In the genomic region with DNA sequence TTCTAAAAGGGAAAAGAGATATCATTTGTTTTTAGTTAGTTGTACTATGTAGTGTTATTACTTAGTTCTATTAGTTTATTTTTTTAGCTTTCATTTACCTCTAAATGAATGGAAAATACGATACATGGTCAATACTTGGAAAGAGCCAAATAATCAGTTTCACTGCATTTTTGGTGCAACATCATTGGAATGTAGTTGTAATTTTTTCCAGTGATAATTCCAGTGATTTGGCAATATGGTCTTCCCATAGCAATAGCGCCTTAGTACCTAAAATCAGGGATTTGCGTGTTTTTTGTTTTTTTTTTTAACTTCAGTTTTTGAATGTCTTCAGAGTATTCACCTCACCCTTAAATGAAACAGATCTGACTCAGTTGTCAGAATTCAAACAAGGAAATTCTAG, we compare ENCODE assay signal across 18 cellular contexts. TPM values are rescaled to one million over a fixed set of nuclear protein-coding genes. Genes with fewer than 3 reads are reported as not detected.
A peak's percentile ranks its signal among the peaks of the same experiment; 100 is the strongest.
DNase-seq lines count a peak whose midpoint lies in the region; ATAC-seq and TF ChIP-seq lines count a peak whose summit lies in the region.
"Had no signal": no experiment of that assay in that cellular context is flagged by ENCODE, and none has a peak within 500 bp of the region (broad histone marks: within the 10 kb centered on the region; RNA-seq: fewer than 3 reads in every experiment).

No MANE protein-coding gene starts in this region.

- H3K4me3 Mint-ChIP-seq in activated CD8-positive, alpha-beta memory T cell treated with anti-CD3 and anti-CD28 coated beads, Interleukin-2, amount 10 ng/mL, durations not matched to agents 7 days and 5 days, result no peak overlapping the region
- H3K4me3 Mint-ChIP-seq in T-helper 17 cell (no peak overlapping the region), neural crest cell (no peak overlapping the region)
- H3K4me3 Mint-ChIP-seq: brain, GM23338 had no signal

- no peak for DNase-seq in activated CD8-positive, alpha-beta memory T cell treated with anti-CD3 and anti-CD28 coated beads, Interleukin-2, amount 10 ng/mL, durations not matched to agents 7 days and 5 days
- DNase-seq in activated CD8-positive, alpha-beta memory T cell treated with anti-CD3 and anti-CD28 coated beads for 24 hours, result no peak
- DNase-seq in T-helper 17 cell (no peak), neural crest cell (ENCODE audit: low read depth, low spot score) (no peak), upper lobe of right lung (no peak), mesenteric fat pad (ENCODE audit: low spot score) (no peak)
- DNase-seq in effector memory CD4-positive, alpha-beta T cell, result no peak
- DNase-seq: activated gamma-delta T cell treated with Interleukin-2 at 50 U/mL for 16 hours, cortex of kidney, left ventricle myocardium inferior, NCI-H1436, NCI-H2171 treated with DMSO at 0.1 percent for 48 hours, ovary had no signal

- ATAC-seq in activated CD8-positive, alpha-beta memory T cell treated with anti-CD3 and anti-CD28 coated beads, Interleukin-2, amount 10 ng/mL, durations not matched to agents 7 days and 5 days, result no peak
- ATAC-seq in T-helper 17 cell, result no peak
- no peak for ATAC-seq in upper lobe of right lung
- no peak for ATAC-seq in HG03342 (IDR thresholded peaks at IDR 0.05; ENCODE audit: unreplicated experiment)
- ATAC-seq: GM23338, sciatic nerve had no signal

- no peaks in the 10 kb centered on the region for H3K9me3 ChIP-seq in T-helper 17 cell (ENCODE audit: control insufficient read depth, low read length, poor library complexity, severe bottlenecking)
- H3K9me3 ChIP-seq in effector memory CD4-positive, alpha-beta T cell (ENCODE audit: control insufficient read depth, low read length), result no peaks in the 10 kb centered on the region
- H3K9me3 ChIP-seq in upper lobe of right lung, result no peaks in the 10 kb centered on the region
- H3K9me3 ChIP-seq: gastroesophageal sphincter, left ventricle myocardium inferior, ovary had no signal

- CTCF ChIA-PET in activated CD8-positive, alpha-beta memory T cell treated with anti-CD3 and anti-CD28 coated beads, Interleukin-2, amount 10 ng/mL, durations not matched to agents 7 days and 5 days (lab: Charles Lee), result interaction anchor here (1.5 to 6.0 kb wide), 2 partner anchors 27 to 39 kb away, joined by 3 to 32 read pairs; no protein-coding TSS in a partner anchor

- H3K36me3 ChIP-seq in effector memory CD4-positive, alpha-beta T cell (ENCODE audit: control insufficient read depth, insufficient read depth, low read length), result no peaks in the 10 kb centered on the region
- H3K36me3 ChIP-seq in upper lobe of right lung, result no peaks in the 10 kb centered on the region
- H3K36me3 ChIP-seq: gastroesophageal sphincter, left ventricle myocardium inferior, ovary had no signal

- H3K36me3 Mint-ChIP-seq in activated CD8-positive, alpha-beta memory T cell treated with anti-CD3 and anti-CD28 coated beads, Interleukin-2, amount 10 ng/mL, durations not matched to agents 7 days and 5 days, result peaks cover 9% of the 10 kb centered on the region
- peaks cover 3% of the 10 kb centered on the region for H3K36me3 Mint-ChIP-seq in T-helper 17 cell (ENCODE audit: low read depth)
- H3K36me3 Mint-ChIP-seq in neural crest cell (ENCODE audit: low read depth), result no peaks in the 10 kb centered on the region

- H3K27me3 ChIP-seq in effector memory CD4-positive, alpha-beta T cell (replicated peaks; ENCODE audit: control insufficient read depth, insufficient read depth, low read length, poor library complexity, severe bottlenecking), result no peaks in the 10 kb centered on the region
- H3K27me3 ChIP-seq in upper lobe of right lung, result no peaks in the 10 kb centered on the region
- H3K27me3 ChIP-seq: gastroesophageal sphincter, ovary had no signal

- peaks cover 29% of the 10 kb centered on the region for H3K4me1 ChIP-seq in effector memory CD4-positive, alpha-beta T cell (ENCODE audit: control insufficient read depth, insufficient read depth, low read length, poor library complexity, severe bottlenecking)
- peaks cover 56% of the 10 kb centered on the region for H3K4me1 ChIP-seq in upper lobe of right lung

- intact Hi-C loops in upper lobe of right lung (cut with DNase I), result no loop called here

- no peak overlapping the region for H3K4me3 ChIP-seq in effector memory CD4-positive, alpha-beta T cell (ENCODE audit: insufficient read depth, low read depth, low read length, poor library complexity, severe bottlenecking)
- no peak overlapping the region for H3K4me3 ChIP-seq in upper lobe of right lung
- H3K4me3 ChIP-seq: gastroesophageal sphincter, GM23338, left ventricle myocardium inferior, ovary had no signal

- TF ChIP-seq CTCF in neural crest cell (conservative IDR thresholded peaks at IDR 0.05), result no peak
- TF ChIP-seq CTCF in upper lobe of right lung (IDR thresholded peaks at IDR 0.05), result no peak

- no peaks in the 10 kb centered on the region for H3K27me3 Mint-ChIP-seq in activated CD8-positive, alpha-beta memory T cell treated with anti-CD3 and anti-CD28 coated beads, Interleukin-2, amount 10 ng/mL, durations not matched to agents 7 days and 5 days
- H3K27me3 Mint-ChIP-seq in T-helper 17 cell, result no peaks in the 10 kb centered on the region
- no peaks in the 10 kb centered on the region for H3K27me3 Mint-ChIP-seq in neural crest cell (ENCODE audit: low read depth)
- H3K27me3 Mint-ChIP-seq: brain had no signal

- peak overlapping the region; percentile 77 for H3K27ac Mint-ChIP-seq in activated CD8-positive, alpha-beta memory T cell treated with anti-CD3 and anti-CD28 coated beads, Interleukin-2, amount 10 ng/mL, durations not matched to agents 7 days and 5 days
- H3K27ac Mint-ChIP-seq in T-helper 17 cell (peak overlapping the region; percentile 84), neural crest cell (ENCODE audit: unreplicated experiment) (peak overlapping the region; percentile 36)
- H3K27ac Mint-ChIP-seq: GM23338 had no signal

- H3K9me3 Mint-ChIP-seq in activated CD8-positive, alpha-beta memory T cell treated with anti-CD3 and anti-CD28 coated beads, Interleukin-2, amount 10 ng/mL, durations not matched to agents 7 days and 5 days (ENCODE audit: low read depth), result no peaks in the 10 kb centered on the region
- no peaks in the 10 kb centered on the region for H3K9me3 Mint-ChIP-seq in neural crest cell
- H3K9me3 Mint-ChIP-seq: GM23338 had no signal

- H3K4me1 Mint-ChIP-seq in activated CD8-positive, alpha-beta memory T cell treated with anti-CD3 and anti-CD28 coated beads, Interleukin-2, amount 10 ng/mL, durations not matched to agents 7 days and 5 days, result peaks cover 64% of the 10 kb centered on the region
- peaks cover 45% of the 10 kb centered on the region for H3K4me1 Mint-ChIP-seq in T-helper 17 cell
- H3K4me1 Mint-ChIP-seq in neural crest cell, result peaks cover 49% of the 10 kb centered on the region

- peak overlapping the region; percentile 41 for H3K27ac ChIP-seq in effector memory CD4-positive, alpha-beta T cell (ENCODE audit: insufficient read depth, low read length, poor library complexity, severe bottlenecking)
- H3K27ac ChIP-seq in upper lobe of right lung, result no peak overlapping the region
- H3K27ac ChIP-seq: gastroesophageal sphincter, left ventricle myocardium inferior, ovary had no signal

RNA-seq across cellular contexts. Expression of a gene that starts 41.8 kb away (rescaled TPM):
- 100 to 1,000 TPM in 1 of 2 experiments, 10 to 100 TPM in 1; 94.8 to 128 TPM for total RNA-seq in activated CD8-positive, alpha-beta memory T cell treated with anti-CD3 and anti-CD28 coated beads, Interleukin-2, amount 10 ng/mL, durations not matched to agents 7 days and 5 days
- total RNA-seq in T-helper 17 cell (100 to 1,000 TPM in 1 of 2 donors, 10 to 100 TPM in 1; 78.1 to 108 TPM), neural crest cell (51.0 and 58.4 TPM in 2 replicates), upper lobe of right lung (54.5 TPM), mesenteric fat pad (46.8 TPM)

RNA-seq across cellular contexts. Expression of a gene that starts 46.2 kb away (rescaled TPM):
- total RNA-seq in activated CD8-positive, alpha-beta memory T cell treated with anti-CD3 and anti-CD28 coated beads, Interleukin-2, amount 10 ng/mL, durations not matched to agents 7 days and 5 days, result 10 to 100 TPM; 12.3 to 13.0 TPM
- total RNA-seq in T-helper 17 cell (10 to 100 TPM; 11.8 to 17.6 TPM), neural crest cell (18.1 and 18.5 TPM in 2 replicates), upper lobe of right lung (20.0 TPM), mesenteric fat pad (25.0 TPM)
